ENCODE assay signal across 24 cellular contexts in the genomic region with DNA sequence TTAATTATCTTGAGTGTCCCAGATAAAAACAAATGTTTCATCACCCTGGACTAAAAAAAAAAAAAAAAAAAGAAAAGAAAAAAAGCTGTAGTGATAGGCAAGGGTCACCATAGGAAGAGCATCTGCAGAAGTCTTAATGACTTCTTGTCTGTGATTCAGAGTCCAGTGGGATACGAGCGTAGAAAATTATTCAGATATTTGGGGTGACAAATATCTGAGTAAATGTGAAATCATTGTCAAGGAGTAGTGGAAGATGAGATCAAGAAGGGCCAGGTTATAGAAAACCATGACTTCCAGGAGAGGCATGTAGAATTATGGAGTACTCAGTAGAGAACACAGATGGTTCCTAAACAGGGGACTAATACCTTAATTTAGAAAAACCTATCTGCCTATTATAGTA.
DNase-seq lines count a peak whose midpoint lies in the region; TF ChIP-seq lines count a peak whose summit lies in the region.
"Had no signal": no experiment of that assay in that cellular context is flagged by ENCODE, and none has a peak within 500 bp of the region (broad histone marks: within the 10 kb centered on the region; RNA-seq: fewer than 3 reads in every experiment).

No MANE protein-coding gene starts in this region.

- H3K4me3 ChIP-seq in fibroblast of mammary gland (ENCODE audit: control insufficient read depth, low read depth, low read length): no peak overlapping the region
- H3K4me3 ChIP-seq: GM23338, HAP-1, K562, MG63, SJCRH30 had no signal

- H3K27ac ChIP-seq in 22Rv1: 0 out of 2 replicates have a peak overlapping the region, but pooled peaks have one; percentile 5
- H3K27ac ChIP-seq: C4-2B, SJCRH30 had no signal

- DNase-seq in HCEC 1CT (peak; percentile 40), RKO (ENCODE audit: low spot score) (peak; percentile 73), fibroblast of mammary gland (ENCODE audit: low read depth) (peak; percentile 56), CD1c-positive myeloid dendritic cell (ENCODE audit: extremely low spot score) (no peak), D341Med (ENCODE audit: low spot score) (no peak), NCI-H2107 (lab: John Stamatoyannopoulos, UW) (no peak), activated gamma-delta T cell treated with Interleukin-2 at 50 U/mL for 16 hours (no peak)
- DNase-seq: 8988T; AML-193; DMS53; MG63; NCI-H1048; NCI-H1417 treated with DMSO at 0.1 percent for 48 hours; NCI-H187 treated with DMSO at 0.1 percent for 48 hours; NCI-H2227 treated with DMSO at 0.1 percent for 48 hours; NCI-H510A; NK-92 treated with Interleukin-12 subunit alpha and Interleukin-12 subunit beta, amount 100 ng/mL, for 24 hours; SJCRH30; T-cell had no signal

- TF ChIP-seq CTCF in 22Rv1 (IDR thresholded peaks at IDR 0.05) (no peak), fibroblast of mammary gland (conservative IDR thresholded peaks at IDR 0.05; ENCODE audit: control insufficient read depth, insufficient read depth, low read depth, low read length) (no peak)

Comparison
In these comparisons a context has a peak if more than half of its experiments do, and no peak if none do; other contexts are left out.
1. DNase-seq: peak in HCEC 1CT (single experiment), RKO (single experiment) and fibroblast of mammary gland (single experiment); none in CD1c-positive myeloid dendritic cell (single experiment), D341Med (single experiment), NCI-H2107 (single experiment) and activated gamma-delta T cell treated with Interleukin-2 at 50 U/mL for 16 hours (single experiment).